ENCODE assay signal across 2 cellular contexts in the genomic region with DNA sequence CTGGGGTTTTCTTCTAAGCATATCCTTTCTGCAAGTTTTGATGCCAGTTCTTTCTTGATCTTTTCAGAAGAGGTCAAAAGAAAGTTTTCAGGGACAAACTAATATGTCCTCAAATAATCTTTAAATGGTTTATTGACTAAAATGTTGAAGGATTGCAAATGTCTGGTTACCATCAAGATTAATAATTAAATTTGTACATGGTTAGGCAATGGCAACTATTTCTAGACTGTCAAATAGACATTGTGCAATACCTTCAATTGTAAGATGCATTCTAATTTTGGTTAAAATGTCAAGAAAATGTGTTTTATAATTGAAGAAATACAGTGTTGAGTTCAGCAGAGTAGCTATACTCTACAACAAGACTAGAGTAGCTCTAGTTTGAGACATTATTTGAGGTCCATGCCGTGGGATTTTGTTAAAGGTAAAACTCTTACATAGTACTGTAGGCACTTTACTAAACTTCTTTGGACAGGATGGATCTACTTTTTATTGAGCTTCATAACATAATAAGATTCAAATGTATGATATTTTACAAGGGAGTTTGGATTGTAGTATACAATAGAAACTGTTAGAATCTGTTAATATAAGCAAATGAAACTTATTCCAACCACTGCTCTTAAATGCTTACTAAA.
TF ChIP-seq lines count a peak whose summit lies in the region.

No MANE protein-coding gene starts in this region.

TF ChIP-seq in K562, 482 proteins besides CTCF, POLR2A, EP300 and RAD21 (continued from another document):
- TF ChIP-seq IRF2 (CRISPR knock-in tag; IDR thresholded peaks at IDR 0.05), result no peak

TF ChIP-seq in WTC11, 78 proteins besides CTCF, POLR2A, EP300 and RAD21 (continued from another document):
- TF ChIP-seq, protein P1, sequence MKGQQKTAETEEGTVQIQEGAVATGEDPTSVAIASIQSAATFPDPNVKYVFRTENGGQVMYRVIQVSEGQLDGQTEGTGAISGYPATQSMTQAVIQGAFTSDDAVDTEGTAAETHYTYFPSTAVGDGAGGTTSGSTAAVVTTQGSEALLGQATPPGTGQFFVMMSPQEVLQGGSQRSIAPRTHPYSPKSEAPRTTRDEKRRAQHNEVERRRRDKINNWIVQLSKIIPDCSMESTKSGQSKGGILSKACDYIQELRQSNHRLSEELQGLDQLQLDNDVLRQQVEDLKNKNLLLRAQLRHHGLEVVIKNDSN (CRISPR knock-in tag; IDR thresholded peaks at IDR 0.05), result no peak
- TF ChIP-seq SMAD3 (CRISPR knock-in tag; IDR thresholded peaks at IDR 0.05; ENCODE audit: borderline replicate concordance), result no peak
- TF ChIP-seq, protein P2, sequence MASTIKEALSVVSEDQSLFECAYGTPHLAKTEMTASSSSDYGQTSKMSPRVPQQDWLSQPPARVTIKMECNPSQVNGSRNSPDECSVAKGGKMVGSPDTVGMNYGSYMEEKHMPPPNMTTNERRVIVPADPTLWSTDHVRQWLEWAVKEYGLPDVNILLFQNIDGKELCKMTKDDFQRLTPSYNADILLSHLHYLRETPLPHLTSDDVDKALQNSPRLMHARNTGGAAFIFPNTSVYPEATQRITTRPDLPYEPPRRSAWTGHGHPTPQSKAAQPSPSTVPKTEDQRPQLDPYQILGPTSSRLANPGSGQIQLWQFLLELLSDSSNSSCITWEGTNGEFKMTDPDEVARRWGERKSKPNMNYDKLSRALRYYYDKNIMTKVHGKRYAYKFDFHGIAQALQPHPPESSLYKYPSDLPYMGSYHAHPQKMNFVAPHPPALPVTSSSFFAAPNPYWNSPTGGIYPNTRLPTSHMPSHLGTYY (CRISPR knock-in tag; IDR thresholded peaks at IDR 0.05), result no peak
- TF ChIP-seq, protein P3, sequence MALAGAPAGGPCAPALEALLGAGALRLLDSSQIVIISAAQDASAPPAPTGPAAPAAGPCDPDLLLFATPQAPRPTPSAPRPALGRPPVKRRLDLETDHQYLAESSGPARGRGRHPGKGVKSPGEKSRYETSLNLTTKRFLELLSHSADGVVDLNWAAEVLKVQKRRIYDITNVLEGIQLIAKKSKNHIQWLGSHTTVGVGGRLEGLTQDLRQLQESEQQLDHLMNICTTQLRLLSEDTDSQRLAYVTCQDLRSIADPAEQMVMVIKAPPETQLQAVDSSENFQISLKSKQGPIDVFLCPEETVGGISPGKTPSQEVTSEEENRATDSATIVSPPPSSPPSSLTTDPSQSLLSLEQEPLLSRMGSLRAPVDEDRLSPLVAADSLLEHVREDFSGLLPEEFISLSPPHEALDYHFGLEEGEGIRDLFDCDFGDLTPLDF (CRISPR knock-in tag; IDR thresholded peaks at IDR 0.05), result no peak
- TF ChIP-seq EMX1 (CRISPR knock-in tag; IDR thresholded peaks at IDR 0.05), result no peak
- no peak for TF ChIP-seq CBFB (CRISPR knock-in tag; IDR thresholded peaks at IDR 0.05; ENCODE audit: low read depth)
- TF ChIP-seq, protein P4, sequence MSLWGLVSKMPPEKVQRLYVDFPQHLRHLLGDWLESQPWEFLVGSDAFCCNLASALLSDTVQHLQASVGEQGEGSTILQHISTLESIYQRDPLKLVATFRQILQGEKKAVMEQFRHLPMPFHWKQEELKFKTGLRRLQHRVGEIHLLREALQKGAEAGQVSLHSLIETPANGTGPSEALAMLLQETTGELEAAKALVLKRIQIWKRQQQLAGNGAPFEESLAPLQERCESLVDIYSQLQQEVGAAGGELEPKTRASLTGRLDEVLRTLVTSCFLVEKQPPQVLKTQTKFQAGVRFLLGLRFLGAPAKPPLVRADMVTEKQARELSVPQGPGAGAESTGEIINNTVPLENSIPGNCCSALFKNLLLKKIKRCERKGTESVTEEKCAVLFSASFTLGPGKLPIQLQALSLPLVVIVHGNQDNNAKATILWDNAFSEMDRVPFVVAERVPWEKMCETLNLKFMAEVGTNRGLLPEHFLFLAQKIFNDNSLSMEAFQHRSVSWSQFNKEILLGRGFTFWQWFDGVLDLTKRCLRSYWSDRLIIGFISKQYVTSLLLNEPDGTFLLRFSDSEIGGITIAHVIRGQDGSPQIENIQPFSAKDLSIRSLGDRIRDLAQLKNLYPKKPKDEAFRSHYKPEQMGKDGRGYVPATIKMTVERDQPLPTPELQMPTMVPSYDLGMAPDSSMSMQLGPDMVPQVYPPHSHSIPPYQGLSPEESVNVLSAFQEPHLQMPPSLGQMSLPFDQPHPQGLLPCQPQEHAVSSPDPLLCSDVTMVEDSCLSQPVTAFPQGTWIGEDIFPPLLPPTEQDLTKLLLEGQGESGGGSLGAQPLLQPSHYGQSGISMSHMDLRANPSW (CRISPR knock-in tag; conservative IDR thresholded peaks at IDR 0.05; ENCODE audit: low read depth), result no peak
- TF ChIP-seq, protein P5, sequence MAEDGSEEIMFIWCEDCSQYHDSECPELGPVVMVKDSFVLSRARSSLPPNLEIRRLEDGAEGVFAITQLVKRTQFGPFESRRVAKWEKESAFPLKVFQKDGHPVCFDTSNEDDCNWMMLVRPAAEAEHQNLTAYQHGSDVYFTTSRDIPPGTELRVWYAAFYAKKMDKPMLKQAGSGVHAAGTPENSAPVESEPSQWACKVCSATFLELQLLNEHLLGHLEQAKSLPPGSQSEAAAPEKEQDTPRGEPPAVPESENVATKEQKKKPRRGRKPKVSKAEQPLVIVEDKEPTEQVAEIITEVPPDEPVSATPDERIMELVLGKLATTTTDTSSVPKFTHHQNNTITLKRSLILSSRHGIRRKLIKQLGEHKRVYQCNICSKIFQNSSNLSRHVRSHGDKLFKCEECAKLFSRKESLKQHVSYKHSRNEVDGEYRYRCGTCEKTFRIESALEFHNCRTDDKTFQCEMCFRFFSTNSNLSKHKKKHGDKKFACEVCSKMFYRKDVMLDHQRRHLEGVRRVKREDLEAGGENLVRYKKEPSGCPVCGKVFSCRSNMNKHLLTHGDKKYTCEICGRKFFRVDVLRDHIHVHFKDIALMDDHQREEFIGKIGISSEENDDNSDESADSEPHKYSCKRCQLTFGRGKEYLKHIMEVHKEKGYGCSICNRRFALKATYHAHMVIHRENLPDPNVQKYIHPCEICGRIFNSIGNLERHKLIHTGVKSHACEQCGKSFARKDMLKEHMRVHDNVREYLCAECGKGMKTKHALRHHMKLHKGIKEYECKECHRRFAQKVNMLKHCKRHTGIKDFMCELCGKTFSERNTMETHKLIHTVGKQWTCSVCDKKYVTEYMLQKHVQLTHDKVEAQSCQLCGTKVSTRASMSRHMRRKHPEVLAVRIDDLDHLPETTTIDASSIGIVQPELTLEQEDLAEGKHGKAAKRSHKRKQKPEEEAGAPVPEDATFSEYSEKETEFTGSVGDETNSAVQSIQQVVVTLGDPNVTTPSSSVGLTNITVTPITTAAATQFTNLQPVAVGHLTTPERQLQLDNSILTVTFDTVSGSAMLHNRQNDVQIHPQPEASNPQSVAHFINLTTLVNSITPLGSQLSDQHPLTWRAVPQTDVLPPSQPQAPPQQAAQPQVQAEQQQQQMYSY (CRISPR knock-in tag; IDR thresholded peaks at IDR 0.05), result no peak
- TF ChIP-seq, protein P6, sequence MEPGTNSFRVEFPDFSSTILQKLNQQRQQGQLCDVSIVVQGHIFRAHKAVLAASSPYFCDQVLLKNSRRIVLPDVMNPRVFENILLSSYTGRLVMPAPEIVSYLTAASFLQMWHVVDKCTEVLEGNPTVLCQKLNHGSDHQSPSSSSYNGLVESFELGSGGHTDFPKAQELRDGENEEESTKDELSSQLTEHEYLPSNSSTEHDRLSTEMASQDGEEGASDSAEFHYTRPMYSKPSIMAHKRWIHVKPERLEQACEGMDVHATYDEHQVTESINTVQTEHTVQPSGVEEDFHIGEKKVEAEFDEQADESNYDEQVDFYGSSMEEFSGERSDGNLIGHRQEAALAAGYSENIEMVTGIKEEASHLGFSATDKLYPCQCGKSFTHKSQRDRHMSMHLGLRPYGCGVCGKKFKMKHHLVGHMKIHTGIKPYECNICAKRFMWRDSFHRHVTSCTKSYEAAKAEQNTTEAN (CRISPR knock-in tag; IDR thresholded peaks at IDR 0.05), result no peak
- TF ChIP-seq ZNF317 (CRISPR knock-in tag; IDR thresholded peaks at IDR 0.05; ENCODE audit: borderline replicate concordance, low read depth), result no peak
- TF ChIP-seq, protein P7, sequence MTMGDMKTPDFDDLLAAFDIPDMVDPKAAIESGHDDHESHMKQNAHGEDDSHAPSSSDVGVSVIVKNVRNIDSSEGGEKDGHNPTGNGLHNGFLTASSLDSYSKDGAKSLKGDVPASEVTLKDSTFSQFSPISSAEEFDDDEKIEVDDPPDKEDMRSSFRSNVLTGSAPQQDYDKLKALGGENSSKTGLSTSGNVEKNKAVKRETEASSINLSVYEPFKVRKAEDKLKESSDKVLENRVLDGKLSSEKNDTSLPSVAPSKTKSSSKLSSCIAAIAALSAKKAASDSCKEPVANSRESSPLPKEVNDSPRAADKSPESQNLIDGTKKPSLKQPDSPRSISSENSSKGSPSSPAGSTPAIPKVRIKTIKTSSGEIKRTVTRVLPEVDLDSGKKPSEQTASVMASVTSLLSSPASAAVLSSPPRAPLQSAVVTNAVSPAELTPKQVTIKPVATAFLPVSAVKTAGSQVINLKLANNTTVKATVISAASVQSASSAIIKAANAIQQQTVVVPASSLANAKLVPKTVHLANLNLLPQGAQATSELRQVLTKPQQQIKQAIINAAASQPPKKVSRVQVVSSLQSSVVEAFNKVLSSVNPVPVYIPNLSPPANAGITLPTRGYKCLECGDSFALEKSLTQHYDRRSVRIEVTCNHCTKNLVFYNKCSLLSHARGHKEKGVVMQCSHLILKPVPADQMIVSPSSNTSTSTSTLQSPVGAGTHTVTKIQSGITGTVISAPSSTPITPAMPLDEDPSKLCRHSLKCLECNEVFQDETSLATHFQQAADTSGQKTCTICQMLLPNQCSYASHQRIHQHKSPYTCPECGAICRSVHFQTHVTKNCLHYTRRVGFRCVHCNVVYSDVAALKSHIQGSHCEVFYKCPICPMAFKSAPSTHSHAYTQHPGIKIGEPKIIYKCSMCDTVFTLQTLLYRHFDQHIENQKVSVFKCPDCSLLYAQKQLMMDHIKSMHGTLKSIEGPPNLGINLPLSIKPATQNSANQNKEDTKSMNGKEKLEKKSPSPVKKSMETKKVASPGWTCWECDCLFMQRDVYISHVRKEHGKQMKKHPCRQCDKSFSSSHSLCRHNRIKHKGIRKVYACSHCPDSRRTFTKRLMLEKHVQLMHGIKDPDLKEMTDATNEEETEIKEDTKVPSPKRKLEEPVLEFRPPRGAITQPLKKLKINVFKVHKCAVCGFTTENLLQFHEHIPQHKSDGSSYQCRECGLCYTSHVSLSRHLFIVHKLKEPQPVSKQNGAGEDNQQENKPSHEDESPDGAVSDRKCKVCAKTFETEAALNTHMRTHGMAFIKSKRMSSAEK (CRISPR knock-in tag; IDR thresholded peaks at IDR 0.05; ENCODE audit: borderline replicate concordance), result no peak
- no peak for TF ChIP-seq ZBTB21 (CRISPR knock-in tag; IDR thresholded peaks at IDR 0.05; ENCODE audit: borderline replicate concordance)
- no peak for TF ChIP-seq FOXK1 (CRISPR knock-in tag; IDR thresholded peaks at IDR 0.05)
- TF ChIP-seq, protein P8, sequence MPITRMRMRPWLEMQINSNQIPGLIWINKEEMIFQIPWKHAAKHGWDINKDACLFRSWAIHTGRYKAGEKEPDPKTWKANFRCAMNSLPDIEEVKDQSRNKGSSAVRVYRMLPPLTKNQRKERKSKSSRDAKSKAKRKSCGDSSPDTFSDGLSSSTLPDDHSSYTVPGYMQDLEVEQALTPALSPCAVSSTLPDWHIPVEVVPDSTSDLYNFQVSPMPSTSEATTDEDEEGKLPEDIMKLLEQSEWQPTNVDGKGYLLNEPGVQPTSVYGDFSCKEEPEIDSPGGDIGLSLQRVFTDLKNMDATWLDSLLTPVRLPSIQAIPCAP (CRISPR knock-in tag; IDR thresholded peaks at IDR 0.05), result no peak
- TF ChIP-seq, protein P9, sequence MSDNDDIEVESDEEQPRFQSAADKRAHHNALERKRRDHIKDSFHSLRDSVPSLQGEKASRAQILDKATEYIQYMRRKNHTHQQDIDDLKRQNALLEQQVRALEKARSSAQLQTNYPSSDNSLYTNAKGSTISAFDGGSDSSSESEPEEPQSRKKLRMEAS (CRISPR knock-in tag; IDR thresholded peaks at IDR 0.05), result no peak
